In the genomic region with DNA sequence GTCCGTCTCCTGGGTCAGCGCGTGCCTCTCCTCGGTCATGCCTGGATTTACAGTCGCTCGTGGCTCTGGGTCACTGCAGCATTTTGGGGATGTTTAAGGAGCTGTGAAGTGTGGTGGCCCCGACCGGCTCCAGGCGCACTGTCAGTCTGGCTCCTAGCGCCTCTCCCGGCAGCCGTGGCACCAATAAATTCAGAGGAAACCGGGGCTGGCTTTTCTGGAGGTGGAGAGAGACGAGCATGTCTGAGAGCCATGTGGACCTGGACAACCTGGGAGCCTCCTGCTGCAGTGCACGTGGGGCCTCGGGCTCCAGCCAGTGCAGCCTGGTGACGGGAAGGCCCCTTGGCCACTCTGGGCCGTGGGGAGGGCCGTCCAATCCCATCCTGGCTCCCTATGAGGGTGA, we compare ENCODE assay signal across 19 cellular contexts. TPM values are rescaled to one million over a fixed set of nuclear protein-coding genes. Genes with fewer than 3 reads are reported as not detected.
DNase-seq lines count a peak whose midpoint lies in the region; ATAC-seq and TF ChIP-seq lines count a peak whose summit lies in the region.
"Had no signal": no experiment of that assay in that cellular context is flagged by ENCODE, and none has a peak within 500 bp of the region (broad histone marks: within the 10 kb centered on the region; RNA-seq: fewer than 3 reads in every experiment).

No MANE protein-coding gene starts in this region.

- H3K4me1 Mint-ChIP-seq in neural crest cell: no peaks in the 10 kb centered on the region
- H3K4me1 Mint-ChIP-seq in stimulated activated naive B cell treated with anti-CD40 and anti-IgM and Interleukin-4, amounts not matched to agents 10 μg/mL and 1 μg/mL and 100 μg/mL, for 72 hours: peaks cover 44 to 53% of the 10 kb centered on the region in 2 donors

- H3K4me3 ChIP-seq in BLaER1 (no peak overlapping the region), H7 (ENCODE audit: insufficient read depth, low read depth, low read length) (no peak overlapping the region), mesenchymal stem cell (ENCODE audit: insufficient read depth in 1 of 2, low read depth in 1 of 2, low read length in 2 of 2) (no peak overlapping the region)
- H3K4me3 ChIP-seq: GM12878 had no signal

- no peak for ATAC-seq in stimulated activated naive B cell treated with anti-CD40 and anti-IgM and Interleukin-4, amounts not matched to agents 10 μg/mL and 1 μg/mL and 100 μg/mL, for 72 hours (replicated peaks)
- ATAC-seq: GM12878 had no signal

- no peaks in the 10 kb centered on the region for H3K79me1 ChIP-seq in mesenchymal stem cell (replicated peaks; ENCODE audit: low read length, poor library complexity, severe bottlenecking)

- no peak overlapping the region for H2BK15ac ChIP-seq in mesenchymal stem cell (ENCODE audit: low read depth, poor library complexity, severe bottlenecking)

- 78% methylated on average over 19 of the region's 19 CpGs for WGBS in mesenchymal stem cell

- no peak overlapping the region for H3K18ac ChIP-seq in mesenchymal stem cell (ENCODE audit: low read depth in 1 of 2, low read length in 2 of 2)

- H3K4me2 ChIP-seq in BLaER1 (peak overlapping the region; percentile 98), mesenchymal stem cell (ENCODE audit: low read length, poor library complexity, severe bottlenecking) (no peak overlapping the region)

- H3K27me3 ChIP-seq in BLaER1 (no peaks in the 10 kb centered on the region), H7 (ENCODE audit: control insufficient read depth, insufficient read depth, low read length) (no peaks in the 10 kb centered on the region), mesenchymal stem cell (ENCODE audit: control insufficient read depth in 1 of 2, insufficient read depth in 1 of 2, low read length in 2 of 2) (peaks cover 0 to 53% of the 10 kb centered on the region in 2 experiments)

- peaks cover 9% of the 10 kb centered on the region; the same call in 1 of the 2 replicates for H4K20me1 ChIP-seq in BLaER1

- DNase-seq in H7: peak; percentile 71
- DNase-seq in caudate nucleus (lab: John Stamatoyannopoulos, UW): no peak
- DNase-seq in neural crest cell (ENCODE audit: low read depth, low spot score): no peak
- no peak for DNase-seq in NAMALWA (ENCODE audit: low spot score)
- no peak for DNase-seq in NCI-H510A treated with DMSO at 0.1 percent for 48 hours (lab: John Stamatoyannopoulos, UW)
- no peak for DNase-seq in stimulated activated naive B cell treated with anti-CD40 and anti-IgM and Interleukin-4, amounts not matched to agents 10 μg/mL and 1 μg/mL and 100 μg/mL, for 72 hours
- no peak for DNase-seq in mesenchymal stem cell
- DNase-seq: KBM-7, NCI-H1105 treated with DMSO at 0.1 percent for 48 hours, NCI-H1694, NCI-H2081 treated with DMSO at 0.1 percent for 48 hours, NCI-H510A, NCI-H774, RPMI8226 had no signal

- peaks cover 6% of the 10 kb centered on the region for H3K9me3 Mint-ChIP-seq in neural crest cell
- H3K9me3 Mint-ChIP-seq in stimulated activated naive B cell treated with anti-CD40 and anti-IgM and Interleukin-4, amounts not matched to agents 10 μg/mL and 1 μg/mL and 100 μg/mL, for 72 hours: peaks cover 11 to 13% of the 10 kb centered on the region in 2 donors

- no peak overlapping the region for H2AK5ac ChIP-seq in mesenchymal stem cell (ENCODE audit: low read length, severe bottlenecking)

- H3K4me3 Mint-ChIP-seq in neural crest cell: no peak overlapping the region
- no peak overlapping the region for H3K4me3 Mint-ChIP-seq in stimulated activated naive B cell treated with anti-CD40 and anti-IgM and Interleukin-4, amounts not matched to agents 10 μg/mL and 1 μg/mL and 100 μg/mL, for 72 hours

- H3K36me3 ChIP-seq in BLaER1 (no peaks in the 10 kb centered on the region), H7 (replicated peaks; ENCODE audit: control insufficient read depth, insufficient read depth, low read length) (no peaks in the 10 kb centered on the region), mesenchymal stem cell (ENCODE audit: control insufficient read depth in 1 of 2, insufficient read depth in 2 of 2, low read depth in 1 of 2, low read length in 2 of 2) (peaks cover 0 to 83% of the 10 kb centered on the region in 2 experiments)

- no peaks in the 10 kb centered on the region for H3K36me3 Mint-ChIP-seq in neural crest cell (ENCODE audit: low read depth)
- H3K36me3 Mint-ChIP-seq in stimulated activated naive B cell treated with anti-CD40 and anti-IgM and Interleukin-4, amounts not matched to agents 10 μg/mL and 1 μg/mL and 100 μg/mL, for 72 hours: peaks cover 10 to 11% of the 10 kb centered on the region in 2 donors

- H3K9ac ChIP-seq in BLaER1: no peak overlapping the region
- no peak overlapping the region for H3K9ac ChIP-seq in mesenchymal stem cell (ENCODE audit: low read length)

- peaks cover 13% of the 10 kb centered on the region for H3K9me3 ChIP-seq in BLaER1
- peaks cover 12% of the 10 kb centered on the region for H3K9me3 ChIP-seq in mesenchymal stem cell (ENCODE audit: control insufficient read depth, low read length)

- no peak overlapping the region for H2BK12ac ChIP-seq in mesenchymal stem cell (ENCODE audit: low read length in 2 of 2)

- H4K8ac ChIP-seq in mesenchymal stem cell (ENCODE audit: low read length): no peak overlapping the region

- no peak overlapping the region for H3K23ac ChIP-seq in mesenchymal stem cell (ENCODE audit: low read length in 2 of 2)

- no peak overlapping the region for H2AFZ ChIP-seq in mesenchymal stem cell (ENCODE audit: low read depth, low read length)

- H2BK5ac ChIP-seq in mesenchymal stem cell (ENCODE audit: low read depth, low read length, poor library complexity, severe bottlenecking): no peak overlapping the region

- no peak overlapping the region for H2BK120ac ChIP-seq in mesenchymal stem cell (ENCODE audit: low read depth, low read length)

- no peak overlapping the region for H3K27ac ChIP-seq in BLaER1
- peak overlapping the region; percentile 44 for H3K27ac ChIP-seq in caudate nucleus (ENCODE audit: low read depth, low read length)
- H3K27ac ChIP-seq in mesenchymal stem cell (ENCODE audit: low read length, poor library complexity, severe bottlenecking): no peak overlapping the region

- H3K27me3 Mint-ChIP-seq in neural crest cell (ENCODE audit: low read depth): no peaks in the 10 kb centered on the region
- no peaks in the 10 kb centered on the region for H3K27me3 Mint-ChIP-seq in stimulated activated naive B cell treated with anti-CD40 and anti-IgM and Interleukin-4, amounts not matched to agents 10 μg/mL and 1 μg/mL and 100 μg/mL, for 72 hours

- no peak overlapping the region for H3K14ac ChIP-seq in mesenchymal stem cell (ENCODE audit: low read length in 2 of 2)

- no peak overlapping the region for H4K91ac ChIP-seq in mesenchymal stem cell (ENCODE audit: low read length)

- no peak for TF ChIP-seq CTCF in neural crest cell (conservative IDR thresholded peaks at IDR 0.05)

- peak overlapping the region; percentile 43 for H3K27ac Mint-ChIP-seq in neural crest cell (ENCODE audit: unreplicated experiment)
- no peak overlapping the region for H3K27ac Mint-ChIP-seq in stimulated activated naive B cell treated with anti-CD40 and anti-IgM and Interleukin-4, amounts not matched to agents 10 μg/mL and 1 μg/mL and 100 μg/mL, for 72 hours

- H3K4ac ChIP-seq in mesenchymal stem cell (ENCODE audit: low read depth in 1 of 2, low read length in 2 of 2): no peak overlapping the region

- H3K4me1 ChIP-seq in BLaER1 (peaks cover 63% of the 10 kb centered on the region), mesenchymal stem cell (ENCODE audit: control insufficient read depth, insufficient read depth, low read depth, low read length) (peaks cover 29% of the 10 kb centered on the region)

RNA-seq across cellular contexts. Expression of gene PLCH2, which starts 17.1 kb away (rescaled TPM):
- 0.24 and 0.37 TPM in 2 replicates for total RNA-seq in H7 (2014; rRNA removed; shearing (Covaris generic))
- 0.37 and 0.59 TPM in 2 replicates for total RNA-seq in neural crest cell
- polyA plus RNA-seq in mesenchymal stem cell (2013, experiment 1 of 2): under 0.01 TPM
- not detected for polyA plus RNA-seq in mesenchymal stem cell (2013, experiment 2 of 2)
- total RNA-seq: A673 had no signal

RNA-seq across cellular contexts. Expression of gene PANK4, which starts 33.2 kb away (rescaled TPM):
- total RNA-seq in H7 (2014; rRNA removed; shearing (Covaris generic)): 62.5 and 79.0 TPM in 2 replicates
- total RNA-seq in neural crest cell: 62.5 and 65.5 TPM in 2 replicates
- 10.2 TPM for polyA plus RNA-seq in mesenchymal stem cell (2013, experiment 1 of 2)
- polyA plus RNA-seq in mesenchymal stem cell (2013, experiment 2 of 2): 9.9 TPM

RNA-seq across cellular contexts. Expression of gene HES5, which starts 36.8 kb away (rescaled TPM):
- 0.07 and 0.33 TPM in 2 replicates for total RNA-seq in H7 (2014; rRNA removed; shearing (Covaris generic))
- total RNA-seq in neural crest cell: 90.9 and 92.2 TPM in 2 replicates
- not detected for polyA plus RNA-seq in mesenchymal stem cell (2013, experiment 1 of 2)
- not detected for polyA plus RNA-seq in mesenchymal stem cell (2013, experiment 2 of 2)
- total RNA-seq: A673, OCI-LY7 had no signal
- polyA plus RNA-seq: H1 had no signal

Comparison
In these comparisons a context has a peak if more than half of its experiments do, and no peak if none do; other contexts are left out.
1. RNA of gene HES5, which starts 36.8 kb away (total RNA-seq): 90.9 to 92.2 TPM in neural crest cell; 0.07 to 0.33 TPM in H7; every median in the first group is over 10 times any median in the second.